Comparison of ENCODE assay signal across 13 cellular contexts in genomic region chr9:98091735-98092632, GRCh38. TPM values are rescaled to one million over a fixed set of nuclear protein-coding genes. Genes with fewer than 3 reads are reported as not detected.
DNase-seq lines count a peak whose midpoint lies in the region; ATAC-seq and TF ChIP-seq lines count a peak whose summit lies in the region.
"Had no signal": no experiment of that assay in that cellular context is flagged by ENCODE, and none has a peak within 500 bp of the region (broad histone marks: within the 10 kb centered on the region; RNA-seq: fewer than 3 reads in every experiment).

No MANE protein-coding gene starts in this region.

- H4K91ac ChIP-seq in neuronal stem cell (ENCODE audit: low read depth, low read length, poor library complexity): no peak overlapping the region

- no peak overlapping the region for H2AK5ac ChIP-seq in neuronal stem cell (ENCODE audit: low read depth, low read length)

- no peak overlapping the region for H4K8ac ChIP-seq in neuronal stem cell (ENCODE audit: low read depth, low read length)

- no peak overlapping the region for H3K9ac ChIP-seq in neuronal stem cell (ENCODE audit: low read depth, low read length, poor library complexity)

- no peak for TF ChIP-seq POLR2A in prostate gland (IDR thresholded peaks at IDR 0.05)

- no peak overlapping the region for H2BK120ac ChIP-seq in neuronal stem cell (ENCODE audit: low read depth, low read length)

- H2AFZ ChIP-seq in neuronal stem cell (ENCODE audit: low read length): no peak overlapping the region

- DNase-seq in ELF-1 (ENCODE audit: low read depth, low spot score): peak; percentile 57
- peak; percentile 64 for DNase-seq in NCI-H2227 (lab: John Stamatoyannopoulos, UW; ENCODE audit: unreplicated experiment)
- DNase-seq in epithelial cell of esophagus (ENCODE audit: low read depth): peak; percentile 61
- DNase-seq in neuronal stem cell (ENCODE audit: low spot score): no peak
- no peak for DNase-seq in prostate gland (ENCODE audit: low spot score)
- DNase-seq in activated T-cell treated with anti-CD3 and anti-CD28 coated beads, Interleukin-2, amount 50 U/mL, for 48 hours: no peak
- DNase-seq in SKM-1 treated with dmso at 0.1 percent for 144 hours (lab: John Stamatoyannopoulos, UW; ENCODE audit: unreplicated experiment): no peak
- DNase-seq: activated B cell treated with CpG ODN at 0.5 μM for 24 hours, dermis blood vessel endothelial cell, HFFc6, substantia nigra had no signal

- no peaks in the 10 kb centered on the region for H3K36me3 ChIP-seq in neuronal stem cell (replicated peaks in 1 of 2; ENCODE audit: control insufficient read depth in 2 of 2, insufficient read depth in 2 of 2, low read length in 2 of 2)
- H3K36me3 ChIP-seq in prostate gland: no peaks in the 10 kb centered on the region

- no peak overlapping the region for H3K27ac ChIP-seq in neuronal stem cell (replicated peaks; ENCODE audit: low read length)
- H3K27ac ChIP-seq in prostate gland: no peak overlapping the region

- no peak overlapping the region for H2BK15ac ChIP-seq in neuronal stem cell (ENCODE audit: low read length)

- no peak overlapping the region for H3K23ac ChIP-seq in neuronal stem cell (ENCODE audit: low read depth, low read length, poor library complexity)

- no peak overlapping the region for H3K4ac ChIP-seq in neuronal stem cell (ENCODE audit: low read length)

- intact Hi-C loops in prostate gland (cut with DNase I): no loop called here

- H2BK5ac ChIP-seq in neuronal stem cell (ENCODE audit: low read length): no peak overlapping the region

- TF ChIP-seq CTCF in epithelial cell of esophagus (IDR thresholded peaks at IDR 0.05; ENCODE audit: insufficient read depth, low read depth, low read length, missing control alignments) (no peak), prostate gland (IDR thresholded peaks at IDR 0.05) (no peak)

- H2BK12ac ChIP-seq in neuronal stem cell (ENCODE audit: low read length): no peak overlapping the region

- H3K9me3 ChIP-seq in neuronal stem cell (replicated peaks in 1 of 2; ENCODE audit: control insufficient read depth in 2 of 2, insufficient read depth in 1 of 2, low read depth in 1 of 2, low read length in 2 of 2): no peaks in the 10 kb centered on the region
- no peaks in the 10 kb centered on the region for H3K9me3 ChIP-seq in prostate gland

- H3K18ac ChIP-seq in neuronal stem cell (ENCODE audit: low read length): peak overlapping the region; percentile 12

- ATAC-seq in HG03280 (IDR thresholded peaks at IDR 0.05; ENCODE audit: unreplicated experiment): no peak
- ATAC-seq: Right ventricle myocardium inferior had no signal

- H3K4me2 ChIP-seq in neuronal stem cell (ENCODE audit: insufficient read depth, low read length, poor library complexity, severe bottlenecking): peak overlapping the region; percentile 19

- no peak overlapping the region for H3K14ac ChIP-seq in neuronal stem cell (ENCODE audit: low read length)

- H3K27me3 ChIP-seq in neuronal stem cell (ENCODE audit: control insufficient read depth in 3 of 3, insufficient read depth in 3 of 3, low read depth in 1 of 3, low read length in 3 of 3): peaks cover 0 to 24% (median 3%) of the 10 kb centered on the region in 3 experiments
- H3K27me3 ChIP-seq in prostate gland (replicated peaks; ENCODE audit: insufficient read depth): no peaks in the 10 kb centered on the region

- H3K4me1 ChIP-seq in neuronal stem cell (ENCODE audit: control insufficient read depth in 2 of 2, insufficient read depth in 1 of 2, low read depth in 1 of 2, low read length in 2 of 2) (peaks cover 0 to 7% of the 10 kb centered on the region in 2 donors), prostate gland (replicated peaks) (peaks cover 8% of the 10 kb centered on the region)

- WGBS in neuronal stem cell (ENCODE audit: extremely low coverage in 2 of 2, insufficient read length in 2 of 2, insufficient replicate concordance in 1 of 2), 2 donors: no CpG with 5 or more reads among the region's 18 CpGs
- 80% methylated on average over 18 of the region's 18 CpGs for WGBS in prostate gland

- peak overlapping the region; percentile 11 for H3K4me3 ChIP-seq in epithelial cell of esophagus (ENCODE audit: low read length)
- H3K4me3 ChIP-seq in neuronal stem cell (ENCODE audit: low read length in 2 of 2): no peak overlapping the region
- no peak overlapping the region for H3K4me3 ChIP-seq in prostate gland

- no peaks in the 10 kb centered on the region for H3K79me1 ChIP-seq in neuronal stem cell (ENCODE audit: low read depth, low read length)

RNA-seq across cellular contexts. Expression of gene TRIM14, which starts 27.0 kb away (rescaled TPM):
- 1.7 TPM for polyA plus RNA-seq in neuronal stem cell (2013, experiment 1 of 2)
- polyA plus RNA-seq in neuronal stem cell (2013, experiment 2 of 2): 1.9 TPM
- total RNA-seq in prostate gland: 10 to 100 TPM; 23.4 to 24.3 TPM

RNA-seq across cellular contexts. Expression of gene NANS, which starts 35.5 kb away (rescaled TPM):
- 24.9 TPM for polyA plus RNA-seq in neuronal stem cell (2013, experiment 1 of 2)
- polyA plus RNA-seq in neuronal stem cell (2013, experiment 2 of 2): 23.1 TPM
- 100 to 1,000 TPM; 160 to 318 TPM for total RNA-seq in prostate gland

Comparison
In these comparisons a context has a peak if more than half of its experiments do, and no peak if none do; other contexts are left out.
1. DNase-seq: peak in ELF-1 (single experiment), NCI-H2227 (single experiment) and epithelial cell of esophagus (single experiment); none in neuronal stem cell (single experiment), prostate gland (single experiment), activated T-cell treated with anti-CD3 and anti-CD28 coated beads, Interleukin-2, amount 50 U/mL, for 48 hours (0 of 2) and SKM-1 treated with dmso at 0.1 percent for 144 hours (single experiment).